19 cellular contexts compared by ENCODE assay signal in the genomic region with DNA sequence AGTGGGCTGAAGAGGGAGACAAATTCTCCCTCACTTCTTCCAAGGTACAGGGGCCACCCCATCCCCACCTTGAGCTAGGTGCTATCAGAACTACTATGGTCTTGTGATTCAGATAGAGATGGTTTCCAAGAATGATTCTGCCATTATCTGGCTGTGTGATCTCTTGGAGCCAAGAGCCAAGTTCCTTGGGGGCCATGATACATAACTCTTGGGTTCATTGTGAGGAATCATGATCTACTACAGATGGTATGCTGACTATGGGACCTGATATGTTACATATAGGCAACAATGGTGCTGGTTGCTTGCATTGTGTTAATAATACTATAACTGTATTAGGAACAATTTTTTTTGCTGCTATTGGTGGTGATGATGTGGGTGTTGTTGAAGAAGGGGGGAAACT. TPM values are rescaled to one million over a fixed set of nuclear protein-coding genes. Genes with fewer than 3 reads are reported as not detected.
DNase-seq lines count a peak whose midpoint lies in the region; ATAC-seq and TF ChIP-seq lines count a peak whose summit lies in the region.
"Had no signal": no experiment of that assay in that cellular context is flagged by ENCODE, and none has a peak within 500 bp of the region (broad histone marks: within the 10 kb centered on the region; RNA-seq: fewer than 3 reads in every experiment).

No MANE protein-coding gene starts in this region.

- peak overlapping the region; percentile 46 for H3K27ac Mint-ChIP-seq in activated CD8-positive, alpha-beta T cell treated with anti-CD3 and anti-CD28 coated beads for 36 hours
- no peak overlapping the region for H3K27ac Mint-ChIP-seq in activated CD8-positive, alpha-beta T cell treated with anti-CD3 and anti-CD28 coated beads, Interleukin-2, amount 10 ng/mL, durations not matched to agents 7 days and 5 days
- H3K27ac Mint-ChIP-seq in dendritic cell treated with granulocyte-macrophage colony-stimulating factor and Interleukin-4, amounts not matched to agents 40 ng/mL and 50 ng/mL, for 4 days: peak overlapping the region; percentile 62

- no peak for TF ChIP-seq CTCF in activated CD8-positive, alpha-beta T cell treated with anti-CD3 and anti-CD28 coated beads for 36 hours (IDR thresholded peaks at IDR 0.05)
- no peak for TF ChIP-seq CTCF in mucosa of descending colon (IDR thresholded peaks at IDR 0.05)

- ATAC-seq in activated CD8-positive, alpha-beta T cell treated with anti-CD3 and anti-CD28 coated beads for 36 hours: no peak
- ATAC-seq in activated CD8-positive, alpha-beta T cell treated with anti-CD3 and anti-CD28 coated beads, Interleukin-2, amount 10 ng/mL, durations not matched to agents 7 days and 5 days: no peak
- ATAC-seq in mucosa of descending colon: no peak
- ATAC-seq: A549 had no signal

- H3K36me3 Mint-ChIP-seq in activated CD8-positive, alpha-beta T cell treated with anti-CD3 and anti-CD28 coated beads for 36 hours (ENCODE audit: low read depth): no peaks in the 10 kb centered on the region
- peaks cover 50% of the 10 kb centered on the region for H3K36me3 Mint-ChIP-seq in activated CD8-positive, alpha-beta T cell treated with anti-CD3 and anti-CD28 coated beads, Interleukin-2, amount 10 ng/mL, durations not matched to agents 7 days and 5 days (ENCODE audit: low read depth)
- H3K36me3 Mint-ChIP-seq in dendritic cell treated with granulocyte-macrophage colony-stimulating factor and Interleukin-4, amounts not matched to agents 40 ng/mL and 50 ng/mL, for 4 days (ENCODE audit: low read depth): no peaks in the 10 kb centered on the region

- POLR2A ChIA-PET in activated CD8-positive, alpha-beta T cell treated with anti-CD3 and anti-CD28 coated beads for 36 hours (lab: Charles Lee): no interaction called here
- POLR2A ChIA-PET in activated CD8-positive, alpha-beta T cell treated with anti-CD3 and anti-CD28 coated beads, Interleukin-2, amount 10 ng/mL, durations not matched to agents 7 days and 5 days (lab: Charles Lee): no interaction called here

- no peak for DNase-seq in activated CD8-positive, alpha-beta T cell treated with anti-CD3 and anti-CD28 coated beads for 36 hours
- no peak for DNase-seq in activated CD8-positive, alpha-beta T cell treated with anti-CD3 and anti-CD28 coated beads, Interleukin-2, amount 10 ng/mL, durations not matched to agents 7 days and 5 days
- DNase-seq in ELR (ENCODE audit: low read depth) (peak; percentile 15), NCI-H226 (peak; percentile 22), kidney tubule cell (ENCODE audit: low spot score) (no peak), mucosa of descending colon (no peak)
- DNase-seq in stimulated activated CD4-positive, alpha-beta T cell treated with anti-CD3 and anti-CD28 coated beads, Interleukin-15, amount 100 ng/mL, for 24 hours: no peak
- DNase-seq: BE2C, DMS53, NCI-H1694, NCI-H2081, NCI-H2171, NCI-H526 treated with DMSO at 0.1 percent for 48 hours, OCI-M1, SJCRH30 had no signal

- H3K9me3 Mint-ChIP-seq in activated CD8-positive, alpha-beta T cell treated with anti-CD3 and anti-CD28 coated beads for 36 hours: no peaks in the 10 kb centered on the region
- H3K9me3 Mint-ChIP-seq in activated CD8-positive, alpha-beta T cell treated with anti-CD3 and anti-CD28 coated beads, Interleukin-2, amount 10 ng/mL, durations not matched to agents 7 days and 5 days (ENCODE audit: insufficient read depth): peaks cover 32% of the 10 kb centered on the region
- H3K9me3 Mint-ChIP-seq in dendritic cell treated with granulocyte-macrophage colony-stimulating factor and Interleukin-4, amounts not matched to agents 40 ng/mL and 50 ng/mL, for 4 days: peaks cover 22% of the 10 kb centered on the region

- H3K4me1 ChIP-seq in mucosa of descending colon (ENCODE audit: low read depth): no peaks in the 10 kb centered on the region
- H3K4me1 ChIP-seq: A549, BE2C, HAP-1, SJCRH30 had no signal

- H3K4me3 Mint-ChIP-seq in activated CD8-positive, alpha-beta T cell treated with anti-CD3 and anti-CD28 coated beads for 36 hours: no peak overlapping the region
- no peak overlapping the region for H3K4me3 Mint-ChIP-seq in activated CD8-positive, alpha-beta T cell treated with anti-CD3 and anti-CD28 coated beads, Interleukin-2, amount 10 ng/mL, durations not matched to agents 7 days and 5 days
- no peak overlapping the region for H3K4me3 Mint-ChIP-seq in dendritic cell treated with granulocyte-macrophage colony-stimulating factor and Interleukin-4, amounts not matched to agents 40 ng/mL and 50 ng/mL, for 4 days

- CTCF ChIA-PET in activated CD8-positive, alpha-beta T cell treated with anti-CD3 and anti-CD28 coated beads for 36 hours (lab: Charles Lee): interaction anchor here (1.0 to 1.8 kb wide), 2 partner anchors 16 to 60 kb away, joined by 3 to 11 read pairs; no protein-coding TSS in a partner anchor
- CTCF ChIA-PET in activated CD8-positive, alpha-beta T cell treated with anti-CD3 and anti-CD28 coated beads, Interleukin-2, amount 10 ng/mL, durations not matched to agents 7 days and 5 days (lab: Charles Lee): interaction anchor here (0.9 to 2.2 kb wide), 2 partner anchors 9 to 59 kb away, joined by 3 to 16 read pairs; no protein-coding TSS in a partner anchor

- H3K27me3 Mint-ChIP-seq in activated CD8-positive, alpha-beta T cell treated with anti-CD3 and anti-CD28 coated beads for 36 hours: peaks cover 7% of the 10 kb centered on the region
- H3K27me3 Mint-ChIP-seq in activated CD8-positive, alpha-beta T cell treated with anti-CD3 and anti-CD28 coated beads, Interleukin-2, amount 10 ng/mL, durations not matched to agents 7 days and 5 days (ENCODE audit: low read depth): peaks cover 32% of the 10 kb centered on the region
- H3K27me3 Mint-ChIP-seq in dendritic cell treated with granulocyte-macrophage colony-stimulating factor and Interleukin-4, amounts not matched to agents 40 ng/mL and 50 ng/mL, for 4 days: peaks cover 5% of the 10 kb centered on the region

- H3K4me3 ChIP-seq in mucosa of descending colon: no peak overlapping the region
- H3K4me3 ChIP-seq: A549, HAP-1, SJCRH30 had no signal

- intact Hi-C loops in activated CD8-positive, alpha-beta T cell treated with anti-CD3 and anti-CD28 coated beads for 36 hours (cut with micrococcal nuclease): loop anchor here (10.0 kb wide), 1 partner anchor 168 kb away; no protein-coding TSS in a partner anchor
- intact Hi-C loops in dendritic cell treated with granulocyte-macrophage colony-stimulating factor and Interleukin-4, amounts not matched to agents 40 ng/mL and 50 ng/mL, for 4 days (cut with micrococcal nuclease): loop anchor here (10.0 kb wide), 1 partner anchor 68 kb away; no protein-coding TSS in a partner anchor
- intact Hi-C loops in mucosa of descending colon (cut with DNase I, micrococcal nuclease): no loop called here

- peaks cover 49% of the 10 kb centered on the region for H3K4me1 Mint-ChIP-seq in activated CD8-positive, alpha-beta T cell treated with anti-CD3 and anti-CD28 coated beads for 36 hours (ENCODE audit: low read depth)
- H3K4me1 Mint-ChIP-seq in activated CD8-positive, alpha-beta T cell treated with anti-CD3 and anti-CD28 coated beads, Interleukin-2, amount 10 ng/mL, durations not matched to agents 7 days and 5 days (ENCODE audit: low read depth): peaks cover 66% of the 10 kb centered on the region
- peaks cover 38% of the 10 kb centered on the region for H3K4me1 Mint-ChIP-seq in dendritic cell treated with granulocyte-macrophage colony-stimulating factor and Interleukin-4, amounts not matched to agents 40 ng/mL and 50 ng/mL, for 4 days (ENCODE audit: low read depth)

- H3K36me3 ChIP-seq in mucosa of descending colon (ENCODE audit: low read depth): no peaks in the 10 kb centered on the region
- H3K36me3 ChIP-seq: BE2C, HAP-1, SJCRH30 had no signal

- H3K9me3 ChIP-seq in mucosa of descending colon: no peaks in the 10 kb centered on the region
- H3K9me3 ChIP-seq: A549, BE2C, HAP-1, SJCRH30 had no signal

RNA-seq across cellular contexts. Expression of a gene that starts 45.7 kb away (rescaled TPM):
- total RNA-seq in activated CD8-positive, alpha-beta T cell treated with anti-CD3 and anti-CD28 coated beads for 36 hours: not detected
- not detected for total RNA-seq in activated CD8-positive, alpha-beta T cell treated with anti-CD3 and anti-CD28 coated beads, Interleukin-2, amount 10 ng/mL, durations not matched to agents 7 days and 5 days
- total RNA-seq in mucosa of descending colon: not detected
- total RNA-seq: MCF 10A, SJCRH30 had no signal

Comparison
In these comparisons a context has a peak if more than half of its experiments do, and no peak if none do; other contexts are left out.
1. DNase-seq: peak in ELR (single experiment) and NCI-H226 (single experiment); none in activated CD8-positive, alpha-beta T cell treated with anti-CD3 and anti-CD28 coated beads for 36 hours (single experiment), activated CD8-positive, alpha-beta T cell treated with anti-CD3 and anti-CD28 coated beads, Interleukin-2, amount 10 ng/mL, durations not matched to agents 7 days and 5 days (single experiment), kidney tubule cell (single experiment), mucosa of descending colon (0 of 3) and stimulated activated CD4-positive, alpha-beta T cell treated with anti-CD3 and anti-CD28 coated beads, Interleukin-15, amount 100 ng/mL, for 24 hours (single experiment).
2. intact Hi-C loops: an anchor here in activated CD8-positive, alpha-beta T cell treated with anti-CD3 and anti-CD28 coated beads for 36 hours (10.0 kb wide) and dendritic cell treated with granulocyte-macrophage colony-stimulating factor and Interleukin-4, amounts not matched to agents 40 ng/mL and 50 ng/mL, for 4 days (10.0 kb wide); none called in mucosa of descending colon.